Comparison of ENCODE assay signal across 8 cellular contexts in genomic region chr10:60816624-60817023, GRCh38. TPM values are rescaled to one million over a fixed set of nuclear protein-coding genes. Genes with fewer than 3 reads are reported as not detected.
DNase-seq lines count a peak whose midpoint lies in the region; ATAC-seq and TF ChIP-seq lines count a peak whose summit lies in the region.

No MANE protein-coding gene starts in this region.

- no peaks in the 10 kb centered on the region for H3K27me3 ChIP-seq in Peyer's patch

- H3K9me3 ChIP-seq in Peyer's patch, result no peaks in the 10 kb centered on the region

- TF ChIP-seq POLR2A in Peyer's patch (IDR thresholded peaks at IDR 0.05), result no peak

- DNase-seq in Right ventricle myocardium inferior (ENCODE audit: missing footprints) (no peak), cardiac septum (ENCODE audit: low spot score) (no peak), Peyer's patch (peak in 2 of 3 donors; percentile 24 to 65), cardiac fibroblast (ENCODE audit: low read depth in 2 of 2) (peak; percentile 94), iris pigment epithelial cell (ENCODE audit: low read depth) (peak; percentile 89)
- no peak for DNase-seq in stimulated activated effector memory CD8-positive, alpha-beta T cell treated with anti-CD3 and anti-CD28 coated beads, Interleukin-12 subunit alpha, Interleukin-12 subunit beta, amount 100 ng/mL, for 72 hours (ENCODE audit: low spot score in 2 of 2)

- peak; percentile 94 for ATAC-seq in Right ventricle myocardium inferior
- ATAC-seq in GM21717 (IDR thresholded peaks at IDR 0.05; ENCODE audit: unreplicated experiment), result peak; percentile 80
- ATAC-seq in stimulated activated effector memory CD8-positive, alpha-beta T cell treated with anti-CD3 and anti-CD28 coated beads, Interleukin-12 subunit alpha, Interleukin-12 subunit beta, amount 100 ng/mL, for 72 hours, result peak; percentile 82

- peak overlapping the region in 1 of 4 donors; percentile 37 for H3K27ac ChIP-seq in Peyer's patch

- no peak overlapping the region for H3K4me3 ChIP-seq in Peyer's patch
- H3K4me3 ChIP-seq in cardiac fibroblast (replicated peaks in 1 of 2; ENCODE audit: low read depth in 2 of 2, low read length in 2 of 2), result no peak overlapping the region

- TF ChIP-seq EP300 in Ishikawa (IDR thresholded peaks at IDR 0.05; ENCODE audit: borderline replicate concordance), result no peak

- H3K4me1 ChIP-seq in Peyer's patch, result peaks cover 0 to 8% (median 0%) of the 10 kb centered on the region in 4 donors

- H3K4me3 Mint-ChIP-seq in stimulated activated effector memory CD8-positive, alpha-beta T cell treated with anti-CD3 and anti-CD28 coated beads, Interleukin-12 subunit alpha, Interleukin-12 subunit beta, amount 100 ng/mL, for 72 hours, result no peak overlapping the region

- no peak overlapping the region for H3K27ac Mint-ChIP-seq in stimulated activated effector memory CD8-positive, alpha-beta T cell treated with anti-CD3 and anti-CD28 coated beads, Interleukin-12 subunit alpha, Interleukin-12 subunit beta, amount 100 ng/mL, for 72 hours

- no peaks in the 10 kb centered on the region for H3K36me3 ChIP-seq in Peyer's patch

- TF ChIP-seq CTCF in Peyer's patch (IDR thresholded peaks at IDR 0.05), result peak; percentile 55 to 92 (median 82)
- TF ChIP-seq CTCF in cardiac fibroblast (IDR thresholded peaks at IDR 0.05; ENCODE audit: low read depth, low read length), result peak; percentile 76

- H3K9me3 Mint-ChIP-seq in stimulated activated effector memory CD8-positive, alpha-beta T cell treated with anti-CD3 and anti-CD28 coated beads, Interleukin-12 subunit alpha, Interleukin-12 subunit beta, amount 100 ng/mL, for 72 hours, result no peaks in the 10 kb centered on the region

- intact Hi-C loops in Right ventricle myocardium inferior (cut with DNase I), result loop anchor here (2.0 to 5.0 kb wide), 3 partner anchors 148 to 466 kb away; no protein-coding TSS in a partner anchor
- intact Hi-C loops in cardiac septum (cut with DNase I), result loop anchor here (2.0 to 10.0 kb wide), 5 partner anchors 148 to 918 kb away; no protein-coding TSS in a partner anchor

- TF ChIP-seq RAD21 in Ishikawa (IDR thresholded peaks at IDR 0.05; ENCODE audit: low read depth), result peak; percentile 86

- H3K4me1 Mint-ChIP-seq in stimulated activated effector memory CD8-positive, alpha-beta T cell treated with anti-CD3 and anti-CD28 coated beads, Interleukin-12 subunit alpha, Interleukin-12 subunit beta, amount 100 ng/mL, for 72 hours, result peaks cover 8% of the 10 kb centered on the region

- H3K36me3 Mint-ChIP-seq in stimulated activated effector memory CD8-positive, alpha-beta T cell treated with anti-CD3 and anti-CD28 coated beads, Interleukin-12 subunit alpha, Interleukin-12 subunit beta, amount 100 ng/mL, for 72 hours, result no peaks in the 10 kb centered on the region

TF ChIP-seq in Ishikawa, 13 proteins besides CTCF, POLR2A, EP300 and RAD21:
- TF ChIP-seq ZBTB7A (IDR thresholded peaks at IDR 0.05; ENCODE audit: low read depth), result no peak
- TF ChIP-seq, protein P1, sequence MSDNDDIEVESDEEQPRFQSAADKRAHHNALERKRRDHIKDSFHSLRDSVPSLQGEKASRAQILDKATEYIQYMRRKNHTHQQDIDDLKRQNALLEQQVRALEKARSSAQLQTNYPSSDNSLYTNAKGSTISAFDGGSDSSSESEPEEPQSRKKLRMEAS (IDR thresholded peaks at IDR 0.05), result no peak
- TF ChIP-seq YY1 (IDR thresholded peaks at IDR 0.05; ENCODE audit: low read depth), result no peak
- TF ChIP-seq, protein P2, sequence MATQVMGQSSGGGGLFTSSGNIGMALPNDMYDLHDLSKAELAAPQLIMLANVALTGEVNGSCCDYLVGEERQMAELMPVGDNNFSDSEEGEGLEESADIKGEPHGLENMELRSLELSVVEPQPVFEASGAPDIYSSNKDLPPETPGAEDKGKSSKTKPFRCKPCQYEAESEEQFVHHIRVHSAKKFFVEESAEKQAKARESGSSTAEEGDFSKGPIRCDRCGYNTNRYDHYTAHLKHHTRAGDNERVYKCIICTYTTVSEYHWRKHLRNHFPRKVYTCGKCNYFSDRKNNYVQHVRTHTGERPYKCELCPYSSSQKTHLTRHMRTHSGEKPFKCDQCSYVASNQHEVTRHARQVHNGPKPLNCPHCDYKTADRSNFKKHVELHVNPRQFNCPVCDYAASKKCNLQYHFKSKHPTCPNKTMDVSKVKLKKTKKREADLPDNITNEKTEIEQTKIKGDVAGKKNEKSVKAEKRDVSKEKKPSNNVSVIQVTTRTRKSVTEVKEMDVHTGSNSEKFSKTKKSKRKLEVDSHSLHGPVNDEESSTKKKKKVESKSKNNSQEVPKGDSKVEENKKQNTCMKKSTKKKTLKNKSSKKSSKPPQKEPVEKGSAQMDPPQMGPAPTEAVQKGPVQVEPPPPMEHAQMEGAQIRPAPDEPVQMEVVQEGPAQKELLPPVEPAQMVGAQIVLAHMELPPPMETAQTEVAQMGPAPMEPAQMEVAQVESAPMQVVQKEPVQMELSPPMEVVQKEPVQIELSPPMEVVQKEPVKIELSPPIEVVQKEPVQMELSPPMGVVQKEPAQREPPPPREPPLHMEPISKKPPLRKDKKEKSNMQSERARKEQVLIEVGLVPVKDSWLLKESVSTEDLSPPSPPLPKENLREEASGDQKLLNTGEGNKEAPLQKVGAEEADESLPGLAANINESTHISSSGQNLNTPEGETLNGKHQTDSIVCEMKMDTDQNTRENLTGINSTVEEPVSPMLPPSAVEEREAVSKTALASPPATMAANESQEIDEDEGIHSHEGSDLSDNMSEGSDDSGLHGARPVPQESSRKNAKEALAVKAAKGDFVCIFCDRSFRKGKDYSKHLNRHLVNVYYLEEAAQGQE (IDR thresholded peaks at IDR 0.05; ENCODE audit: low read depth), result no peak
- TF ChIP-seq CEBPB (IDR thresholded peaks at IDR 0.05), result no peak
- TF ChIP-seq FOXM1 (IDR thresholded peaks at IDR 0.05; ENCODE audit: borderline replicate concordance, low read depth), result no peak
- TF ChIP-seq TCF12 (IDR thresholded peaks at IDR 0.05; ENCODE audit: low read depth), result no peak
- no peak for TF ChIP-seq TEAD4 (IDR thresholded peaks at IDR 0.05)
- no peak for TF ChIP-seq TAF1 (IDR thresholded peaks at IDR 0.05; ENCODE audit: low read depth)
- no peak for TF ChIP-seq CREB1 (IDR thresholded peaks at IDR 0.05; ENCODE audit: low read depth)
- TF ChIP-seq NFIC (IDR thresholded peaks at IDR 0.05), result no peak
- TF ChIP-seq, protein P3, sequence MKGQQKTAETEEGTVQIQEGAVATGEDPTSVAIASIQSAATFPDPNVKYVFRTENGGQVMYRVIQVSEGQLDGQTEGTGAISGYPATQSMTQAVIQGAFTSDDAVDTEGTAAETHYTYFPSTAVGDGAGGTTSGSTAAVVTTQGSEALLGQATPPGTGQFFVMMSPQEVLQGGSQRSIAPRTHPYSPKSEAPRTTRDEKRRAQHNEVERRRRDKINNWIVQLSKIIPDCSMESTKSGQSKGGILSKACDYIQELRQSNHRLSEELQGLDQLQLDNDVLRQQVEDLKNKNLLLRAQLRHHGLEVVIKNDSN (IDR thresholded peaks at IDR 0.05), result no peak
- no peak for TF ChIP-seq EGR1 (IDR thresholded peaks at IDR 0.05)

RNA-seq across cellular contexts. Expression of gene CDK1, which starts 38.3 kb away (rescaled TPM):
- total RNA-seq in Right ventricle myocardium inferior (4.1 TPM), cardiac septum (0.35 TPM), Peyer's patch (10 to 100 TPM in 2 of 4 donors, 1 to 10 TPM in 2; 3.2 to 19.8 (median 8.4) TPM)

Comparison
In these comparisons a context has a peak if more than half of its experiments do, and no peak if none do; other contexts are left out.
1. DNase-seq: peak in Peyer's patch (2 of 3), cardiac fibroblast (2 of 2) and iris pigment epithelial cell (single experiment); none in Right ventricle myocardium inferior (single experiment), cardiac septum (single experiment) and stimulated activated effector memory CD8-positive, alpha-beta T cell treated with anti-CD3 and anti-CD28 coated beads, Interleukin-12 subunit alpha, Interleukin-12 subunit beta, amount 100 ng/mL, for 72 hours (0 of 2).
2. Peak in every context shown above with its lines, with median percentiles within 50 percentile points of each other: ATAC-seq.